In genomic region chr2:97590515-97591394, GRCh38 we compare ENCODE assay signal across 8 cellular contexts. TPM values are rescaled to one million over a fixed set of nuclear protein-coding genes. Genes with fewer than 3 reads are reported as not detected.
DNase-seq lines count a peak whose midpoint lies in the region; ATAC-seq, FAIRE-seq and TF ChIP-seq lines count a peak whose summit lies in the region.
"Not testable (repeated sequence)": the region's sequence is repeated elsewhere in the genome, so short reads cannot be mapped to it uniquely, and the experiment has no call there.

No MANE protein-coding gene starts in this region.

- CTCF ChIA-PET in PC-3 (lab: Charles Lee) (interaction anchor here (0.6 to 1.3 kb wide), 4 partner anchors 72 to 109 kb away, joined by 3 to 11 read pairs (median 8); partner anchors contain the start of gene ACTR1B), HepG2 (lab: Yijun Ruan, JAX; ENCODE audit: low intra/inter-chr PET ratio, low total read pairs) (interaction anchor here (0.8 to 3.2 kb wide), 5 partner anchors 74 to 158 kb away, joined by 3 to 267 read pairs (median 8); partner anchors contain the start of gene ACTR1B)

- peak overlapping the region; percentile 82 for H3K4me3 Mint-ChIP-seq in activated T-cell treated with anti-CD3 and anti-CD28 coated beads, Interleukin-2, amount 50 U/mL, for 4 hours

- not testable (repeated sequence) for H3K79me2 ChIP-seq in PC-3 (ENCODE audit: low read length); HepG2 (ENCODE audit: insufficient read depth, low read length)
- H3K79me2 ChIP-seq in smooth muscle cell (ENCODE audit: low read depth): peaks cover 11% of the 10 kb centered on the region

- not testable (repeated sequence) for H3K9me3 ChIP-seq in PC-3 (ENCODE audit: low read length); HepG2 (ENCODE audit: low read length); smooth muscle cell (replicated peaks; ENCODE audit: low read depth); uterus

- 7% methylated on average over 12 of the region's 33 CpGs for WGBS in HepG2 (ENCODE audit: low lambda C conversion rate)
- WGBS in smooth muscle cell (ENCODE audit: low lambda C conversion rate): 3% methylated on average over 33 of the region's 33 CpGs

- H2AFZ ChIP-seq in PC-3 (ENCODE audit: low read length): peak overlapping the region; percentile 100
- H2AFZ ChIP-seq in HepG2 (ENCODE audit: low read length): peak overlapping the region; percentile 91
- peak overlapping the region; percentile 99 for H2AFZ ChIP-seq in smooth muscle cell (ENCODE audit: low read depth)

- ATAC-seq in GM18498 (IDR thresholded peaks at IDR 0.05; ENCODE audit: unreplicated experiment) (peak; percentile 53), HG02938 (IDR thresholded peaks at IDR 0.05; ENCODE audit: unreplicated experiment) (peak; percentile 49), PC-3 (peak; percentile 58), HepG2 (peak; percentile 78)
- peak; percentile 61 to 70 for ATAC-seq in activated T-cell treated with anti-CD3 and anti-CD28 coated beads, Interleukin-2, amount 50 U/mL, for 4 hours

- FAIRE-seq in endometrium (lab: Jason Lieb, UNC): peak; percentile 85
- not testable (repeated sequence) for FAIRE-seq in HepG2 (lab: Jason Lieb, UNC)

- peak; percentile 84 for TF ChIP-seq CTCF in PC-3 (conservative IDR thresholded peaks at IDR 0.05; ENCODE audit: low read depth, low read length)
- TF ChIP-seq CTCF in HepG2 (CRISPR knock-in tag; IDR thresholded peaks at IDR 0.05): peak; percentile 95
- TF ChIP-seq CTCF in smooth muscle cell (IDR thresholded peaks at IDR 0.05; ENCODE audit: borderline replicate concordance, insufficient read depth, poor library complexity, severe bottlenecking): peak; percentile 100
- peak; percentile 94 to 100 (median 98) for TF ChIP-seq CTCF in uterus (IDR thresholded peaks at IDR 0.05)

- H3K4me3 ChIP-seq in PC-3 (ENCODE audit: low read length) (peak overlapping the region; percentile 84), HepG2 (replicated peaks in 1 of 3; ENCODE audit: insufficient read depth in 1 of 3, low read depth in 2 of 3, low read length in 3 of 3) (peak overlapping the region; percentile 74 to 84 (median 82); a peak in 5 of 6 replicates), smooth muscle cell (peak overlapping the region; percentile 83), uterus (peak overlapping the region; percentile 53 to 57)

- H3K4me1 Mint-ChIP-seq in activated T-cell treated with anti-CD3 and anti-CD28 coated beads, Interleukin-2, amount 50 U/mL, for 4 hours (ENCODE audit: low read depth): not testable (repeated sequence)

- BruUV-seq in PC-3 (replicated peaks; lab: Mats Ljungman, UMichigan): TSS peak; percentile 32
- BruUV-seq in HepG2 (replicated peaks; lab: Mats Ljungman, UMichigan): TSS peak; percentile 85

- peak; percentile 95 for DNase-seq in PC-3
- peak; percentile 64 for DNase-seq in activated T-cell treated with anti-CD3 and anti-CD28 coated beads, Interleukin-2, amount 50 U/mL, for 4 hours
- peak; percentile 87 for DNase-seq in HepG2 (ENCODE audit: low spot score)
- not testable (repeated sequence) for DNase-seq in smooth muscle cell (lab: John Stamatoyannopoulos, UW; ENCODE audit: unreplicated experiment)
- peak; percentile 76 to 91 for DNase-seq in uterus

- not testable (repeated sequence) for H3K9me3 Mint-ChIP-seq in activated T-cell treated with anti-CD3 and anti-CD28 coated beads, Interleukin-2, amount 50 U/mL, for 4 hours

- H3F3A ChIP-seq in PC-3 (ENCODE audit: low read length, unreplicated experiment); smooth muscle cell (ENCODE audit: low read depth): not testable (repeated sequence)

- H3K4me1 ChIP-seq in PC-3 (ENCODE audit: insufficient read depth, low read length); HepG2 (ENCODE audit: insufficient read depth, low read length); smooth muscle cell (ENCODE audit: low read depth); uterus: not testable (repeated sequence)

- POLR2A ChIA-PET in PC-3 (lab: Charles Lee; ENCODE audit: unreplicated experiment): not testable (repeated sequence)
- POLR2A ChIA-PET in HepG2 (lab: Yijun Ruan, JAX): interaction anchor here (0.8 to 2.3 kb wide), 6 partner anchors 55 to 1524 kb away, joined by 3 to 17 read pairs (median 8); partner anchors contain the start of genes ACTR1B and COX5B

- peak; percentile 96 for TF ChIP-seq RAD21 in HepG2 (CRISPR knock-in tag; IDR thresholded peaks at IDR 0.05)

- not testable (repeated sequence) for H3K36me3 ChIP-seq in PC-3 (ENCODE audit: low read depth, low read length); HepG2 (replicated peaks in 1 of 2; ENCODE audit: control insufficient read depth in 1 of 2, insufficient read depth in 2 of 2, low read length in 2 of 2); smooth muscle cell (ENCODE audit: low read depth); uterus

- not testable (repeated sequence) for H3K9me2 ChIP-seq in PC-3 (replicated peaks; ENCODE audit: low read length)

- TF ChIP-seq EP300 in HepG2 (IDR thresholded peaks at IDR 0.05; ENCODE audit: low read depth in 2 of 2, low read length in 2 of 2); HepG2 (CRISPR knock-in tag; IDR thresholded peaks at IDR 0.05; ENCODE audit: borderline replicate concordance): not testable (repeated sequence)

- H3K27ac ChIP-seq in PC-3 (ENCODE audit: low read length) (peak overlapping the region; percentile 70), HepG2 (ENCODE audit: extremely low read length, insufficient read depth, low read length) (peak overlapping the region; percentile 90), smooth muscle cell (ENCODE audit: low read depth) (peak overlapping the region; percentile 63), uterus (peak overlapping the region; percentile 92 to 96)

- not testable (repeated sequence) for H3K27me3 Mint-ChIP-seq in activated T-cell treated with anti-CD3 and anti-CD28 coated beads, Interleukin-2, amount 50 U/mL, for 4 hours (ENCODE audit: low read depth)

- H4K20me1 ChIP-seq in PC-3 (ENCODE audit: low read length); HepG2 (ENCODE audit: insufficient read depth, low read length); smooth muscle cell (ENCODE audit: low read depth): not testable (repeated sequence)

- not testable (repeated sequence) for H3K36me3 Mint-ChIP-seq in activated T-cell treated with anti-CD3 and anti-CD28 coated beads, Interleukin-2, amount 50 U/mL, for 4 hours (ENCODE audit: insufficient read depth)

- in situ Hi-C loops in HepG2 (cut with HindIII; ENCODE audit: extremely low pct_ligation_motif_present, low pct_unique_long_range_greater_than_20kb): not testable (repeated sequence)

- intact Hi-C loops in PC-3 (cut with micrococcal nuclease): loop anchor here (1.0 kb wide), 2 partner anchors 74 to 107 kb away; partner anchors contain the start of gene ACTR1B
- intact Hi-C loops in HepG2 (cut with micrococcal nuclease; ENCODE audit: unreplicated experiment): loop anchor here (1.0 to 5.0 kb wide), 4 partner anchors 57 to 158 kb away; partner anchors contain the start of genes ACTR1B and COX5B
- intact Hi-C loops in uterus (cut with DNase I; ENCODE audit: low total_unique reads): not testable (repeated sequence)

- H3K27me3 ChIP-seq in PC-3 (ENCODE audit: low read length); HepG2 (ENCODE audit: control insufficient read depth in 1 of 2, insufficient read depth in 2 of 2, low read length in 2 of 2); smooth muscle cell (ENCODE audit: low read depth); uterus: not testable (repeated sequence)

- peak overlapping the region; percentile 100 for H3K4me2 ChIP-seq in PC-3 (ENCODE audit: low read length)
- peak overlapping the region; percentile 99 for H3K4me2 ChIP-seq in HepG2 (ENCODE audit: low read depth, low read length)
- H3K4me2 ChIP-seq in smooth muscle cell: peak overlapping the region; percentile 95

- H3K9ac ChIP-seq in PC-3 (ENCODE audit: low read length) (peak overlapping the region; percentile 79), HepG2 (ENCODE audit: insufficient read depth, low read depth, low read length) (peak overlapping the region; percentile 85), smooth muscle cell (ENCODE audit: low read depth) (peak overlapping the region; percentile 55)

- TF ChIP-seq POLR2A in HepG2 (IDR thresholded peaks at IDR 0.05; ENCODE audit: insufficient read depth in 1 of 2, low read depth in 2 of 2, low read length in 2 of 2): not testable (repeated sequence)
- TF ChIP-seq POLR2A in uterus (IDR thresholded peaks at IDR 0.05): peak in 1 of 2 donors; percentile 20

RNA-seq across cellular contexts. Expression of gene ANKRD36B, which starts 1.1 kb away (rescaled TPM):
- total RNA-seq in PC-3 (2014; rRNA removed) (20.9 and 22.7 TPM in 2 replicates), HepG2 (2016; rRNA removed; fragmentation: Illumina TruSeq; extraction: Trizol) (7.4 and 34.8 TPM in 2 replicates), smooth muscle cell (16.9 and 41.1 TPM in 2 replicates), uterus (100 to 1,000 TPM in 1 of 4 donors, 10 to 100 TPM in 3; 47.4 to 214 (median 77.3) TPM)
- 10 to 100 TPM; 12.2 to 17.3 (median 13.7) TPM for total RNA-seq in activated T-cell treated with anti-CD3 and anti-CD28 coated beads, Interleukin-2, amount 50 U/mL, for 4 hours
- 10.8 and 17.5 TPM in 2 replicates for total RNA-seq in HepG2 (2016; cell fraction: cytosol; rRNA removed; fragmentation: Illumina TruSeq; extraction: Trizol; ENCODE audit: low read depth)
- 8.0 and 32.0 TPM in 2 replicates for total RNA-seq in HepG2 (2016; cell fraction: insoluble cytoplasmic fraction; rRNA removed; fragmentation: Illumina TruSeq; extraction: Trizol)
- 14.3 and 14.7 TPM in 2 replicates for total RNA-seq in HepG2 (2016; cell fraction: membrane; rRNA removed; fragmentation: Illumina TruSeq; extraction: Trizol)
- 115 and 125 TPM in 2 replicates for total RNA-seq in HepG2 (2016; cell fraction: nucleus; rRNA removed; fragmentation: Illumina TruSeq; extraction: Trizol)
- polyA plus RNA-seq in HepG2 (2011; rRNA removed) (5.5 and 7.3 TPM in 2 replicates), smooth muscle cell (13.9 and 27.4 TPM in 2 replicates)
- polyA plus RNA-seq in HepG2 (2011; cell fraction: cytosol; rRNA removed): 0.60 and 0.63 TPM in 2 replicates
- polyA plus RNA-seq in HepG2 (2011; cell fraction: nucleus; rRNA removed): 28.4 and 36.1 TPM in 2 replicates
- polyA plus RNA-seq in HepG2 (2012): 4.2 and 7.8 TPM in 2 replicates
- polyA plus RNA-seq in HepG2 (2016; cell fraction: cytosol; fragmentation: Illumina TruSeq; extraction: Trizol; ENCODE audit: low read depth): 0.32 and 0.77 TPM in 2 replicates
- polyA plus RNA-seq in HepG2 (2016; cell fraction: insoluble cytoplasmic fraction; fragmentation: Illumina TruSeq; extraction: Trizol; ENCODE audit: low read depth): 3.2 and 4.1 TPM in 2 replicates
- 0.80 and 1.2 TPM in 2 replicates for polyA plus RNA-seq in HepG2 (2016; cell fraction: membrane; fragmentation: Illumina TruSeq; extraction: Trizol; ENCODE audit: low read depth)
- polyA plus RNA-seq in HepG2 (2016; cell fraction: nucleus; fragmentation: Illumina TruSeq; extraction: Trizol; ENCODE audit: insufficient read depth, low read depth): 38.1 and 43.9 TPM in 2 replicates
- polyA minus RNA-seq in HepG2 (2011; rRNA and poly(A)+ RNA removed; ENCODE audit: low replicate concordance): 17.3 and 47.3 TPM in 2 replicates
- 3.7 and 4.6 TPM in 2 replicates for polyA minus RNA-seq in HepG2 (2011; cell fraction: cytosol; rRNA and poly(A)+ RNA removed)
- polyA minus RNA-seq in HepG2 (2011; cell fraction: nucleus; rRNA and poly(A)+ RNA removed): 274 and 291 TPM in 2 replicates

RNA-seq across cellular contexts. Expression of gene COX5B, which starts 55.1 kb away (rescaled TPM):
- 803 and 1,015 TPM in 2 replicates for total RNA-seq in PC-3 (2014; rRNA removed)
- total RNA-seq in activated T-cell treated with anti-CD3 and anti-CD28 coated beads, Interleukin-2, amount 50 U/mL, for 4 hours: 100 to 1,000 TPM; 198 to 216 (median 215) TPM
- total RNA-seq in HepG2 (2016; rRNA removed; fragmentation: Illumina TruSeq; extraction: Trizol): 453 and 457 TPM in 2 replicates
- 171 and 178 TPM in 2 replicates for total RNA-seq in HepG2 (2016; cell fraction: cytosol; rRNA removed; fragmentation: Illumina TruSeq; extraction: Trizol; ENCODE audit: low read depth)
- total RNA-seq in HepG2 (2016; cell fraction: insoluble cytoplasmic fraction; rRNA removed; fragmentation: Illumina TruSeq; extraction: Trizol): 461 and 544 TPM in 2 replicates
- 139 and 150 TPM in 2 replicates for total RNA-seq in HepG2 (2016; cell fraction: membrane; rRNA removed; fragmentation: Illumina TruSeq; extraction: Trizol)
- total RNA-seq in HepG2 (2016; cell fraction: nucleus; rRNA removed; fragmentation: Illumina TruSeq; extraction: Trizol): 157 and 190 TPM in 2 replicates
- 440 and 536 TPM in 2 replicates for polyA plus RNA-seq in HepG2 (2011; rRNA removed)
- 532 and 716 TPM in 2 replicates for polyA plus RNA-seq in HepG2 (2011; cell fraction: cytosol; rRNA removed)
- 231 and 254 TPM in 2 replicates for polyA plus RNA-seq in HepG2 (2011; cell fraction: nucleus; rRNA removed)
- polyA plus RNA-seq in HepG2 (2012): 249 and 275 TPM in 2 replicates
- polyA plus RNA-seq in HepG2 (2016; cell fraction: cytosol; fragmentation: Illumina TruSeq; extraction: Trizol; ENCODE audit: low read depth): 152 and 159 TPM in 2 replicates
- polyA plus RNA-seq in HepG2 (2016; cell fraction: insoluble cytoplasmic fraction; fragmentation: Illumina TruSeq; extraction: Trizol; ENCODE audit: low read depth): 356 and 383 TPM in 2 replicates
- polyA plus RNA-seq in HepG2 (2016; cell fraction: membrane; fragmentation: Illumina TruSeq; extraction: Trizol; ENCODE audit: low read depth): 107 and 113 TPM in 2 replicates
- polyA plus RNA-seq in HepG2 (2016; cell fraction: nucleus; fragmentation: Illumina TruSeq; extraction: Trizol; ENCODE audit: insufficient read depth, low read depth): 248 and 261 TPM in 2 replicates
- 67.4 and 92.1 TPM in 2 replicates for polyA minus RNA-seq in HepG2 (2011; rRNA and poly(A)+ RNA removed; ENCODE audit: low replicate concordance)
- polyA minus RNA-seq in HepG2 (2011; cell fraction: cytosol; rRNA and poly(A)+ RNA removed): 75.3 and 98.0 TPM in 2 replicates
- 53.7 and 62.3 TPM in 2 replicates for polyA minus RNA-seq in HepG2 (2011; cell fraction: nucleus; rRNA and poly(A)+ RNA removed)
- 332 and 402 TPM in 2 replicates for total RNA-seq in smooth muscle cell
- 404 and 454 TPM in 2 replicates for polyA plus RNA-seq in smooth muscle cell
- total RNA-seq in uterus: 1,000 to 10,000 TPM in 1 of 4 donors, 100 to 1,000 TPM in 3; 104 to 1,249 (median 289) TPM
